Comparison of ENCODE assay signal across 12 cellular contexts in the genomic region with DNA sequence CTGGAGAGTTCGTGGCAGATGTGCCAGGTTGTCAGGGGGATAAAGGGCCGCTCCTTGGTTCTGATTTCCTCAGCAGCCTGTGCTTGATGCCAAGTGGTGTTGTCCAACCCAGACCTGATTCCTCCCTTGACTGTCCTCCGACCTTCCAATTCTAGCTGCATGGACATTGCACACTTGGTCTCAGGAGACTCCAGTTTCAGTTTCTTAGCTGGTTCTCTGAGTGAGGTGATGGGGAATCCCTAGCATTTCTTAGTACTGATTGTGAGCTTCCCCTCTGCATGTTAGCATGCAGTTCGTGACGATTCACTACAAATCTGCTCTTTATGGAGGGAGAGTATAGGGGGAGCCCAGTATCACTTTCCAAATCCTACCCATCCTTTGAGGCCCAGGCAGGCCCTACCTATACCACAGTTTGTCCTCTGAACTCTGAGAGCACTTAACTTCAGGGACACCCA. TPM values are rescaled to one million over a fixed set of nuclear protein-coding genes. Genes with fewer than 3 reads are reported as not detected.
DNase-seq lines count a peak whose midpoint lies in the region; ATAC-seq and TF ChIP-seq lines count a peak whose summit lies in the region.
"Had no signal": no experiment of that assay in that cellular context is flagged by ENCODE, and none has a peak within 500 bp of the region (broad histone marks: within the 10 kb centered on the region; RNA-seq: fewer than 3 reads in every experiment).

No MANE protein-coding gene starts in this region.

- WGBS in mesenchymal stem cell, result 93% methylated on average over 4 of the region's 5 CpGs

- TF ChIP-seq CTCF in mucosa of descending colon (IDR thresholded peaks at IDR 0.05), result no peak

- no peak overlapping the region for H2BK120ac ChIP-seq in mesenchymal stem cell (ENCODE audit: low read depth, low read length)

- no peak overlapping the region for H3K4ac ChIP-seq in mesenchymal stem cell (ENCODE audit: low read depth in 1 of 2, low read length in 2 of 2)

- H3K79me1 ChIP-seq in mesenchymal stem cell (replicated peaks; ENCODE audit: low read length, poor library complexity, severe bottlenecking), result no peaks in the 10 kb centered on the region

- ATAC-seq in GM18520 (IDR thresholded peaks at IDR 0.05; ENCODE audit: unreplicated experiment), result peak; percentile 29
- peak; percentile 48 for ATAC-seq in GM21515 (IDR thresholded peaks at IDR 0.05; ENCODE audit: unreplicated experiment)
- ATAC-seq in HG03460 (IDR thresholded peaks at IDR 0.05; ENCODE audit: unreplicated experiment), result peak; percentile 49
- peak; percentile 19 for ATAC-seq in mucosa of descending colon
- ATAC-seq in GM21825 (IDR thresholded peaks at IDR 0.05; ENCODE audit: unreplicated experiment), result no peak

- H2BK15ac ChIP-seq in mesenchymal stem cell (ENCODE audit: low read depth, poor library complexity, severe bottlenecking), result no peak overlapping the region

- no peak overlapping the region for H3K27ac ChIP-seq in mesenchymal stem cell (ENCODE audit: low read length, poor library complexity, severe bottlenecking)
- H3K27ac ChIP-seq: SK-N-MC had no signal

- no peak overlapping the region for H2BK5ac ChIP-seq in mesenchymal stem cell (ENCODE audit: low read depth, low read length, poor library complexity, severe bottlenecking)

- H4K91ac ChIP-seq in mesenchymal stem cell (ENCODE audit: low read length), result no peak overlapping the region

- H3K4me1 ChIP-seq in mucosa of descending colon (ENCODE audit: low read depth), result no peaks in the 10 kb centered on the region
- no peaks in the 10 kb centered on the region for H3K4me1 ChIP-seq in mesenchymal stem cell (ENCODE audit: control insufficient read depth, insufficient read depth, low read depth, low read length)

- no peak overlapping the region for H2AK5ac ChIP-seq in mesenchymal stem cell (ENCODE audit: low read length, severe bottlenecking)

- intact Hi-C loops in mucosa of descending colon (cut with DNase I, micrococcal nuclease), result no loop called here

- peaks cover 0 to 21% of the 10 kb centered on the region in 2 experiments for H3K27me3 ChIP-seq in mesenchymal stem cell (ENCODE audit: control insufficient read depth in 1 of 2, insufficient read depth in 1 of 2, low read length in 2 of 2)

- no peak overlapping the region for H2BK12ac ChIP-seq in mesenchymal stem cell (ENCODE audit: low read length in 2 of 2)

- H4K8ac ChIP-seq in mesenchymal stem cell (ENCODE audit: low read length), result no peak overlapping the region

- DNase-seq in mucosa of descending colon (no peak), NCI-H748 (lab: John Stamatoyannopoulos, UW; ENCODE audit: unreplicated experiment) (no peak), mesenchymal stem cell (no peak)
- DNase-seq: EL; NCI-H524 treated with DMSO at 0.1 percent for 48 hours; nephron progenitor cell; stimulated activated CD4-positive, alpha-beta T cell treated with anti-CD3 and anti-CD28 coated beads, Interleukin-12 subunit alpha, Interleukin-12 subunit beta, amount 100 ng/mL, for 4 hours had no signal

- no peaks in the 10 kb centered on the region for H3K36me3 ChIP-seq in mucosa of descending colon (ENCODE audit: low read depth)
- H3K36me3 ChIP-seq in mesenchymal stem cell (ENCODE audit: control insufficient read depth in 1 of 2, insufficient read depth in 2 of 2, low read depth in 1 of 2, low read length in 2 of 2), result no peaks in the 10 kb centered on the region

- H3K23ac ChIP-seq in mesenchymal stem cell (ENCODE audit: low read length in 2 of 2), result no peak overlapping the region

- no peak overlapping the region for H2AFZ ChIP-seq in mesenchymal stem cell (ENCODE audit: low read depth, low read length)

- H3K9me3 ChIP-seq in mucosa of descending colon, result peaks cover 14% of the 10 kb centered on the region
- peaks cover 35% of the 10 kb centered on the region for H3K9me3 ChIP-seq in mesenchymal stem cell (ENCODE audit: control insufficient read depth, low read length)

- no peak overlapping the region for H3K4me3 ChIP-seq in mucosa of descending colon
- H3K4me3 ChIP-seq in mesenchymal stem cell (ENCODE audit: insufficient read depth in 1 of 2, low read depth in 1 of 2, low read length in 2 of 2), result no peak overlapping the region
- H3K4me3 ChIP-seq: SK-N-MC had no signal

- no peak overlapping the region for H3K18ac ChIP-seq in mesenchymal stem cell (ENCODE audit: low read depth in 1 of 2, low read length in 2 of 2)

- no peak overlapping the region for H3K9ac ChIP-seq in mesenchymal stem cell (ENCODE audit: low read length)

- no peak overlapping the region for H3K4me2 ChIP-seq in mesenchymal stem cell (ENCODE audit: low read length, poor library complexity, severe bottlenecking)

- H3K14ac ChIP-seq in mesenchymal stem cell (ENCODE audit: low read length in 2 of 2), result no peak overlapping the region

RNA-seq across cellular contexts. Expression of gene CCR7, which starts 12.4 kb away (rescaled TPM):
- total RNA-seq in mucosa of descending colon, result 1 to 10 TPM in 1 of 3 donors, under 1 TPM in 2; 0.44 to 3.2 (median 0.87) TPM
- 0.08 TPM for polyA plus RNA-seq in mesenchymal stem cell (2013, experiment 1 of 2)
- polyA plus RNA-seq in mesenchymal stem cell (2013, experiment 2 of 2), result 0.14 TPM
